ENCODE assay signal across 11 cellular contexts in genomic region chr11:62565100-62565802, GRCh38. TPM values are rescaled to one million over a fixed set of nuclear protein-coding genes. Genes with fewer than 3 reads are reported as not detected.
A peak's percentile ranks its signal among the peaks of the same experiment; 100 is the strongest.
DNase-seq lines count a peak whose midpoint lies in the region; ATAC-seq, FAIRE-seq and TF ChIP-seq lines count a peak whose summit lies in the region.
"Had no signal": no experiment of that assay in that cellular context is flagged by ENCODE, and none has a peak within 500 bp of the region (broad histone marks: within the 10 kb centered on the region; RNA-seq: fewer than 3 reads in every experiment).

No MANE protein-coding gene starts in this region.

- H3K4me3 Mint-ChIP-seq in Caco-2 (ENCODE audit: unreplicated experiment) (no peak overlapping the region), WTC11 (no peak overlapping the region)
- H3K4me3 Mint-ChIP-seq in naive thymus-derived CD8-positive, alpha-beta T cell = no peak overlapping the region
- H3K4me3 Mint-ChIP-seq: dendritic cell treated with granulocyte-macrophage colony-stimulating factor and Interleukin-4, amounts not matched to agents 40 ng/mL and 50 ng/mL, for 4 days had no signal

- ATAC-seq in WTC11 = no peak
- no peak for ATAC-seq in naive thymus-derived CD8-positive, alpha-beta T cell
- ATAC-seq: PC-3 had no signal

- H3K27ac Mint-ChIP-seq in Caco-2 (ENCODE audit: unreplicated experiment) (peak overlapping the region; percentile 6), WTC11 (0 out of 2 replicates have a peak overlapping the region, but pooled peaks have one; percentile 21)
- H3K27ac Mint-ChIP-seq in naive thymus-derived CD8-positive, alpha-beta T cell = peak overlapping the region in 8 of 10 donors; percentile 24 to 82 (median 43)
- H3K27ac Mint-ChIP-seq: dendritic cell treated with granulocyte-macrophage colony-stimulating factor and Interleukin-4, amounts not matched to agents 40 ng/mL and 50 ng/mL, for 4 days had no signal

- peaks cover 6% of the 10 kb centered on the region for H3K36me3 ChIP-seq in Caco-2 (ENCODE audit: control insufficient read depth, insufficient read depth, low read length)

- no peak overlapping the region for H3K4me3 ChIP-seq in Caco-2 (ENCODE audit: low read depth, low read length)

- in situ Hi-C loops in ACHN (cut with HindIII; ENCODE audit: low pct_ligation_motif_present, low pct_unique_long_range_greater_than_20kb, low sequenced_read_pairs) = no loop called here

- CTCF ChIA-PET in Caco-2 (lab: Charles Lee) (interaction anchor here (0.7 to 1.6 kb wide), 6 partner anchors 9 to 172 kb away, joined by 3 to 4 read pairs (median 4); partner anchors contain the start of gene EEF1G), WTC11 (lab: Charles Lee) (interaction anchor here (1.3 to 2.6 kb wide), 3 partner anchors 22 to 141 kb away, joined by 4 to 11 read pairs (median 8); no protein-coding TSS in a partner anchor)

- H3K9me3 Mint-ChIP-seq in Caco-2 (ENCODE audit: unreplicated experiment) (no peaks in the 10 kb centered on the region), WTC11 (no peaks in the 10 kb centered on the region)
- no peaks in the 10 kb centered on the region for H3K9me3 Mint-ChIP-seq in naive thymus-derived CD8-positive, alpha-beta T cell
- H3K9me3 Mint-ChIP-seq: dendritic cell treated with granulocyte-macrophage colony-stimulating factor and Interleukin-4, amounts not matched to agents 40 ng/mL and 50 ng/mL, for 4 days had no signal

- H3K9me3 ChIP-seq in Caco-2 = no peaks in the 10 kb centered on the region

- H3K4me1 Mint-ChIP-seq in Caco-2 (ENCODE audit: low read depth, unreplicated experiment) = peaks cover 45% of the 10 kb centered on the region
- peaks cover 42% of the 10 kb centered on the region for H3K4me1 Mint-ChIP-seq in WTC11
- peaks cover 20 to 46% (median 40%) of the 10 kb centered on the region in 4 donors for H3K4me1 Mint-ChIP-seq in naive thymus-derived CD8-positive, alpha-beta T cell

- no peaks in the 10 kb centered on the region for H3K27me3 Mint-ChIP-seq in Caco-2 (ENCODE audit: insufficient read depth, unreplicated experiment)
- H3K27me3 Mint-ChIP-seq in WTC11 (ENCODE audit: low read depth) = no peaks in the 10 kb centered on the region
- H3K27me3 Mint-ChIP-seq in naive thymus-derived CD8-positive, alpha-beta T cell = no peaks in the 10 kb centered on the region
- H3K27me3 Mint-ChIP-seq: dendritic cell treated with granulocyte-macrophage colony-stimulating factor and Interleukin-4, amounts not matched to agents 40 ng/mL and 50 ng/mL, for 4 days had no signal

- TF ChIP-seq POLR2A in GM12891 (IDR thresholded peaks at IDR 0.05; ENCODE audit: low read depth, low read length) = no peak

- no TSS peak for BruUV-seq in Caco-2 (replicated peaks; lab: Mats Ljungman, UMichigan)

- POLR2A ChIA-PET in Caco-2 (lab: Charles Lee) (interaction anchor here (0.5 to 1.5 kb wide), 5 partner anchors 9 to 642 kb away, joined by 3 to 15 read pairs (median 4); partner anchors contain the start of genes AHNAK, EEF1G and TUT1), WTC11 (lab: Charles Lee) (no interaction called here)
- POLR2A ChIA-PET in naive thymus-derived CD8-positive, alpha-beta T cell (lab: Charles Lee) = interaction anchor here (0.6 to 0.9 kb wide), 2 partner anchors 13 to 1705 kb away, joined by 3 read pairs; no protein-coding TSS in a partner anchor

- no peaks in the 10 kb centered on the region for H3K27me3 ChIP-seq in Caco-2 (replicated peaks; ENCODE audit: control insufficient read depth, insufficient read depth, low read length)

- H3K36me3 Mint-ChIP-seq in Caco-2 (ENCODE audit: insufficient read depth, unreplicated experiment) = peaks cover 100% of the 10 kb centered on the region
- H3K36me3 Mint-ChIP-seq in WTC11 = peaks cover 74% of the 10 kb centered on the region
- peaks cover 5 to 89% (median 5%) of the 10 kb centered on the region in 3 donors for H3K36me3 Mint-ChIP-seq in naive thymus-derived CD8-positive, alpha-beta T cell

- FAIRE-seq in GM12891 (lab: Jason Lieb, UNC) = no peak

- intact Hi-C loops in Caco-2 (cut with micrococcal nuclease; ENCODE audit: unreplicated experiment) = no loop called here

- TF ChIP-seq CTCF in Caco-2 (IDR thresholded peaks at IDR 0.05; ENCODE audit: insufficient read depth in 1 of 2, low read depth in 1 of 2, low read length in 1 of 2, severe bottlenecking in 1 of 2, unreplicated experiment in 1 of 2) (no peak), WTC11 (IDR thresholded peaks at IDR 0.05) (no peak)

- H3K4me1 ChIP-seq in Caco-2 = peaks cover 58% of the 10 kb centered on the region

- DNase-seq in Caco-2 (no peak), WTC11 (ENCODE audit: low spot score) (no peak), NCI-H2029 (lab: John Stamatoyannopoulos, UW) (no peak), ACHN (no peak), GM12891 (ENCODE audit: insufficient read length, low spot score) (no peak)
- DNase-seq in naive thymus-derived CD8-positive, alpha-beta T cell = no peak
- DNase-seq: HCEC 1CT, NCI-H226, PC-3, retina had no signal

TF ChIP-seq in WTC11, 78 proteins besides CTCF, POLR2A, EP300 and RAD21 (continues in another document):
- TF ChIP-seq AR (CRISPR knock-in tag; IDR thresholded peaks at IDR 0.05) (no peak), IRF2 (CRISPR knock-in tag; IDR thresholded peaks at IDR 0.05; ENCODE audit: borderline replicate concordance, low read depth) (no peak)

TF ChIP-seq in GM12891, 5 proteins besides CTCF, POLR2A, EP300 and RAD21:
- TF ChIP-seq SPI1 (IDR thresholded peaks at IDR 0.05; ENCODE audit: low read depth, low read length) = no peak
- no peak for TF ChIP-seq TAF1 (IDR thresholded peaks at IDR 0.05; ENCODE audit: low read depth, low read length)
- TF ChIP-seq POLR2AphosphoS5 (IDR thresholded peaks at IDR 0.05; ENCODE audit: low read depth, low read length) = no peak
- no peak for TF ChIP-seq PAX5 (IDR thresholded peaks at IDR 0.05; ENCODE audit: insufficient read depth, low read length, severe bottlenecking)
- TF ChIP-seq POU2F2 (IDR thresholded peaks at IDR 0.05; ENCODE audit: low read depth, low read length) = no peak

RNA-seq across cellular contexts. Expression of gene EEF1G, which starts 8.4 kb away (rescaled TPM):
- total RNA-seq in Caco-2 (2022) = 2,004 and 2,035 TPM in 2 replicates
- total RNA-seq in WTC11 (2021) = 1,667 to 1,857 TPM (median 1,846 TPM) in 3 replicates
- total RNA-seq in naive thymus-derived CD8-positive, alpha-beta T cell = 1,000 to 10,000 TPM; 2,038 to 2,092 TPM
- polyA plus RNA-seq in naive thymus-derived CD8-positive, alpha-beta T cell = 1,000 to 10,000 TPM; 1,637 to 2,152 (median 1,960) TPM
- 2,783 TPM for polyA plus RNA-seq in GM12891 (2012; ENCODE audit: low read depth, missing spikeins)

RNA-seq across cellular contexts. Expression of gene AHNAK, which starts 18.6 kb away (rescaled TPM):
- total RNA-seq in Caco-2 (2022) (312 and 324 TPM in 2 replicates), WTC11 (2021) (10.9 to 21.0 TPM (median 11.5 TPM) in 3 replicates)
- 100 to 1,000 TPM; 227 to 231 TPM for total RNA-seq in naive thymus-derived CD8-positive, alpha-beta T cell
- polyA plus RNA-seq in naive thymus-derived CD8-positive, alpha-beta T cell = 10 to 100 TPM in 1 of 3 donors, 1 to 10 TPM in 2; 7.7 to 19.8 (median 9.4) TPM
- polyA plus RNA-seq in GM12891 (2012; ENCODE audit: low read depth, missing spikeins) = 1.8 TPM

RNA-seq across cellular contexts. Expression of gene TUT1, which starts 26.1 kb away (rescaled TPM):
- total RNA-seq in Caco-2 (2022) (27.2 and 30.2 TPM in 2 replicates), WTC11 (2021) (35.3 to 40.0 TPM (median 37.3 TPM) in 3 replicates)
- 10 to 100 TPM; 46.4 to 50.9 TPM for total RNA-seq in naive thymus-derived CD8-positive, alpha-beta T cell
- polyA plus RNA-seq in naive thymus-derived CD8-positive, alpha-beta T cell = 10 to 100 TPM; 12.8 to 24.4 (median 16.9) TPM
- polyA plus RNA-seq in GM12891 (2012; ENCODE audit: low read depth, missing spikeins) = 13.0 TPM

RNA-seq across cellular contexts. Expression of gene MTA2, which starts 36.4 kb away (rescaled TPM):
- total RNA-seq in Caco-2 (2022) (134 and 135 TPM in 2 replicates), WTC11 (2021) (101 to 115 TPM (median 103 TPM) in 3 replicates)
- total RNA-seq in naive thymus-derived CD8-positive, alpha-beta T cell = 100 to 1,000 TPM; 170 to 178 TPM
- polyA plus RNA-seq in naive thymus-derived CD8-positive, alpha-beta T cell = 10 to 100 TPM; 15.8 to 32.6 (median 21.5) TPM
- polyA plus RNA-seq in GM12891 (2012; ENCODE audit: low read depth, missing spikeins) = 89.2 TPM

RNA-seq across cellular contexts. Expression of gene EML3, which starts 47.3 kb away (rescaled TPM):
- total RNA-seq in Caco-2 (2022) (61.2 and 68.7 TPM in 2 replicates), WTC11 (2021) (45.5 to 54.7 TPM (median 51.1 TPM) in 3 replicates)
- total RNA-seq in naive thymus-derived CD8-positive, alpha-beta T cell = 100 to 1,000 TPM; 251 to 255 TPM
- 10 to 100 TPM; 14.8 to 23.7 (median 15.7) TPM for polyA plus RNA-seq in naive thymus-derived CD8-positive, alpha-beta T cell
- polyA plus RNA-seq in GM12891 (2012; ENCODE audit: low read depth, missing spikeins) = 38.5 TPM

Comparison
In these comparisons a context has a peak if more than half of its experiments do, and no peak if none do; other contexts are left out.
1. RNA of gene AHNAK, which starts 18.6 kb away (total RNA-seq): 312 to 324 TPM in Caco-2 and 227 to 231 TPM in naive thymus-derived CD8-positive, alpha-beta T cell; 10.9 to 21.0 TPM in WTC11; every median in the first group is over 10 times any median in the second.
2. Peak in every context shown above with its lines, with median percentiles within 50 percentile points of each other: H3K27ac Mint-ChIP-seq.